ENCODE assay signal across 17 cellular contexts in genomic region chr11:58006940-58007339, GRCh38. TPM values are rescaled to one million over a fixed set of nuclear protein-coding genes. Genes with fewer than 3 reads are reported as not detected.
DNase-seq lines count a peak whose midpoint lies in the region; ATAC-seq, FAIRE-seq and TF ChIP-seq lines count a peak whose summit lies in the region.
"Had no signal": no experiment of that assay in that cellular context is flagged by ENCODE, and none has a peak within 500 bp of the region (broad histone marks: within the 10 kb centered on the region; RNA-seq: fewer than 3 reads in every experiment).

No MANE protein-coding gene starts in this region.

- no TSS peak for BruUV-seq in IMR-90 (replicated peaks; lab: Mats Ljungman, UMichigan)

- POLR2A ChIA-PET in IMR-90 (lab: Charles Lee; ENCODE audit: unreplicated experiment) = no interaction called here
- POLR2A ChIA-PET in activated CD4-positive, alpha-beta memory T cell treated with anti-CD3 and anti-CD28 coated beads, Interleukin-2, amount 10 ng/mL, durations not matched to agents 7 days and 5 days (lab: Charles Lee) = no interaction called here

- peak overlapping the region; percentile 75 for H2AFZ ChIP-seq in IMR-90 (replicated peaks; ENCODE audit: low read length, poor library complexity)
- H2AFZ ChIP-seq in keratinocyte (ENCODE audit: control insufficient read depth, low read length) = no peak overlapping the region

- no peak for TF ChIP-seq POLR2A in IMR-90 (IDR thresholded peaks at IDR 0.05; ENCODE audit: low read depth, low read length)

- H3K4me3 Mint-ChIP-seq in activated CD4-positive, alpha-beta memory T cell treated with anti-CD3 and anti-CD28 coated beads, Interleukin-2, amount 10 ng/mL, durations not matched to agents 7 days and 5 days = no peak overlapping the region
- H3K4me3 Mint-ChIP-seq: activated T-helper 1 cell treated with anti-CD3 and anti-CD28 coated beads, Interleukin-12 subunit alpha, Interleukin-12 subunit beta, Interleukin-2, Interleukin-4 antibody, amounts not matched to agents 30 ng/mL and 10 ng/mL and 1 ng/mL, durations not matched to agents 14 hours and 24 hours and 36 hours had no signal

- H3K23ac ChIP-seq in IMR-90 (ENCODE audit: low read depth, low read length) = 0 out of 2 replicates have a peak overlapping the region, but pooled peaks have one; percentile 16

- H3K4me3 ChIP-seq in IMR-90 (ENCODE audit: insufficient read depth, low read depth, low read length) (no peak overlapping the region), cardiac fibroblast (replicated peaks in 1 of 2; ENCODE audit: low read depth in 2 of 2, low read length in 2 of 2) (no peak overlapping the region), keratinocyte (ENCODE audit: control insufficient read depth in 2 of 3, extremely low read depth in 1 of 3, insufficient read depth in 2 of 3, low read depth in 1 of 3, low read length in 3 of 3) (no peak overlapping the region)

- in situ Hi-C loops in IMR-90 (cut with MboI; ENCODE audit: low sequenced_read_pairs) = no loop called here

- peak overlapping the region; percentile 69 for H2AK5ac ChIP-seq in IMR-90 (ENCODE audit: low read depth, low read length)

- H3K27ac Mint-ChIP-seq in activated CD4-positive, alpha-beta memory T cell treated with anti-CD3 and anti-CD28 coated beads, Interleukin-2, amount 10 ng/mL, durations not matched to agents 7 days and 5 days = no peak overlapping the region
- H3K27ac Mint-ChIP-seq: activated T-helper 1 cell treated with anti-CD3 and anti-CD28 coated beads, Interleukin-12 subunit alpha, Interleukin-12 subunit beta, Interleukin-2, Interleukin-4 antibody, amounts not matched to agents 30 ng/mL and 10 ng/mL and 1 ng/mL, durations not matched to agents 14 hours and 24 hours and 36 hours had no signal

- no peak for TF ChIP-seq RAD21 in IMR-90 (IDR thresholded peaks at IDR 0.05; ENCODE audit: low read length)

- no peaks in the 10 kb centered on the region for H3K9me3 Mint-ChIP-seq in activated CD4-positive, alpha-beta memory T cell treated with anti-CD3 and anti-CD28 coated beads, Interleukin-2, amount 10 ng/mL, durations not matched to agents 7 days and 5 days
- H3K9me3 Mint-ChIP-seq: activated T-helper 1 cell treated with anti-CD3 and anti-CD28 coated beads, Interleukin-12 subunit alpha, Interleukin-12 subunit beta, Interleukin-2, Interleukin-4 antibody, amounts not matched to agents 30 ng/mL and 10 ng/mL and 1 ng/mL, durations not matched to agents 14 hours and 24 hours and 36 hours had no signal

- no peak for TF ChIP-seq CTCF in IMR-90 (conservative IDR thresholded peaks at IDR 0.05; ENCODE audit: low read depth, low read length)
- no peak for TF ChIP-seq CTCF in cardiac fibroblast (IDR thresholded peaks at IDR 0.05; ENCODE audit: low read depth, low read length)
- TF ChIP-seq CTCF in keratinocyte (optimal IDR thresholded peaks at IDR 0.05 in 1 of 3, IDR thresholded peaks at IDR 0.05 in 1 of 3, conservative IDR thresholded peaks at IDR 0.05 in 1 of 3; ENCODE audit: extremely low read depth in 1 of 3, insufficient read depth in 2 of 3, low read length in 3 of 3) = no peak

- no CpG with 5 or more reads among the region's 2 CpGs for WGBS in IMR-90 (ENCODE audit: extremely low coverage in 2 of 2, insufficient read length in 1 of 2), 2 experiments

- H3K4me2 ChIP-seq in IMR-90 (ENCODE audit: low read depth, low read length) = no peak overlapping the region
- H3K4me2 ChIP-seq in keratinocyte (ENCODE audit: control insufficient read depth, extremely low read depth, insufficient read depth, low read depth, low read length) = no peak overlapping the region

- peak; percentile 69 for DNase-seq in AG08396 (ENCODE audit: low spot score)
- peak; percentile 78 for DNase-seq in IMR-90
- peak; percentile 6 to 78 for DNase-seq in cardiac fibroblast (ENCODE audit: low read depth in 2 of 2)
- peak; percentile 17 for DNase-seq in keratinocyte (ENCODE audit: low read depth, low spot score)
- DNase-seq in nucleus accumbens (lab: John Stamatoyannopoulos, UW) = no peak
- DNase-seq in activated CD4-positive, alpha-beta memory T cell treated with anti-CD3 and anti-CD28 coated beads, Interleukin-2, amount 10 ng/mL, durations not matched to agents 7 days and 5 days = no peak
- DNase-seq in activated CD4-positive, alpha-beta T cell treated with anti-CD3 and anti-CD28 coated beads for 1 hour = no peak
- DNase-seq: activated CD4-positive, alpha-beta T cell treated with anti-CD3 and anti-CD28 coated beads, Interleukin-2, amount 50 U/mL, for 48 hours; amniotic stem cell; MV-4-11; NK-92 treated with Interleukin-12 subunit alpha and Interleukin-12 subunit beta, amount 100 ng/mL, for 24 hours had no signal

- H4K20me1 ChIP-seq in IMR-90 (ENCODE audit: insufficient read depth, low read length) = no peaks in the 10 kb centered on the region
- no peaks in the 10 kb centered on the region for H4K20me1 ChIP-seq in keratinocyte (ENCODE audit: control insufficient read depth, extremely low read depth, insufficient read depth, low read length)

- intact Hi-C loops in IMR-90 (cut with micrococcal nuclease) = no loop called here

- H2AK9ac ChIP-seq in IMR-90 (replicated peaks; ENCODE audit: low read depth, low read length, poor library complexity) = no peak overlapping the region

- H4K5ac ChIP-seq in IMR-90 (ENCODE audit: low read depth, low read length) = peak overlapping the region; percentile 43; the same call in 1 of the 2 replicates

- H3K9me3 ChIP-seq in IMR-90 (ENCODE audit: control insufficient read depth, insufficient read depth, low read length) (no peaks in the 10 kb centered on the region), keratinocyte (ENCODE audit: control insufficient read depth, low read depth, low read length) (no peaks in the 10 kb centered on the region)

- no peaks in the 10 kb centered on the region for H3K36me3 Mint-ChIP-seq in activated CD4-positive, alpha-beta memory T cell treated with anti-CD3 and anti-CD28 coated beads, Interleukin-2, amount 10 ng/mL, durations not matched to agents 7 days and 5 days (ENCODE audit: low read depth)

- FAIRE-seq in keratinocyte (lab: Jason Lieb, UNC) = no peak
- FAIRE-seq: colon, TTC549 had no signal

- H4K8ac ChIP-seq in IMR-90 (ENCODE audit: low read depth in 2 of 2, low read length in 2 of 2) = peak overlapping the region in 1 of 2 experiments; percentile 12; a peak in 1 of 4 replicates

- peak overlapping the region; percentile 93; the same call in 2 of the 3 replicates for H2BK15ac ChIP-seq in IMR-90 (ENCODE audit: low read depth, low read length)

- H3K14ac ChIP-seq in IMR-90 (replicated peaks; ENCODE audit: low read depth, low read length) = no peak overlapping the region

- H3K4me1 ChIP-seq in IMR-90 (ENCODE audit: control insufficient read depth, insufficient read depth, low read length) = peaks cover 2% of the 10 kb centered on the region; the same call in 1 of the 2 replicates
- no peaks in the 10 kb centered on the region for H3K4me1 ChIP-seq in keratinocyte (ENCODE audit: control insufficient read depth, extremely low read depth, insufficient read depth, low read length)

- no peaks in the 10 kb centered on the region for H3K36me3 ChIP-seq in IMR-90 (ENCODE audit: control insufficient read depth, insufficient read depth, low read length)
- H3K36me3 ChIP-seq in keratinocyte (ENCODE audit: control insufficient read depth in 2 of 2, extremely low read depth in 1 of 2, insufficient read depth in 2 of 2, low read length in 2 of 2) = no peaks in the 10 kb centered on the region

- no peaks in the 10 kb centered on the region for H3K79me2 ChIP-seq in keratinocyte (ENCODE audit: control insufficient read depth, insufficient read depth, low read length)

- CTCF ChIA-PET in IMR-90 (lab: Yijun Ruan, JAX) = no interaction called here
- CTCF ChIA-PET in activated CD4-positive, alpha-beta memory T cell treated with anti-CD3 and anti-CD28 coated beads, Interleukin-2, amount 10 ng/mL, durations not matched to agents 7 days and 5 days (lab: Charles Lee) = no interaction called here

- H3K9me1 ChIP-seq in IMR-90 (ENCODE audit: insufficient read depth, low read length) = peaks cover 4% of the 10 kb centered on the region; the same call in 1 of the 2 replicates
- H3K9me1 ChIP-seq in keratinocyte (ENCODE audit: control insufficient read depth, extremely low read depth, insufficient read depth, low read length) = no peaks in the 10 kb centered on the region

- peak overlapping the region; percentile 41; the same call in 1 of the 2 replicates for H4K91ac ChIP-seq in IMR-90 (ENCODE audit: insufficient read depth, low read depth, low read length)

- H3K27me3 ChIP-seq in IMR-90 (ENCODE audit: control insufficient read depth, insufficient read depth, low read length) (no peaks in the 10 kb centered on the region), keratinocyte (ENCODE audit: control insufficient read depth, extremely low read depth, insufficient read depth, low read length) (no peaks in the 10 kb centered on the region)

- H3K4me1 Mint-ChIP-seq in activated CD4-positive, alpha-beta memory T cell treated with anti-CD3 and anti-CD28 coated beads, Interleukin-2, amount 10 ng/mL, durations not matched to agents 7 days and 5 days = no peaks in the 10 kb centered on the region

- dilution Hi-C loops in IMR-90 (cut with HindIII; ENCODE audit: low sequenced_read_pairs, unreplicated experiment) = no loop called here
- dilution Hi-C loops in keratinocyte (cut with MboI; ENCODE audit: extremely low pct_ligation_motif_present, low sequenced_read_pairs) = no loop called here

- peak overlapping the region; percentile 69 for H2BK120ac ChIP-seq in IMR-90 (ENCODE audit: low read depth, low read length)

- H2BK5ac ChIP-seq in IMR-90 (ENCODE audit: low read depth, low read length, poor library complexity, severe bottlenecking) = peak overlapping the region; percentile 62

- ATAC-seq in IMR-90 (ENCODE audit: low read depth) (peak; percentile 69), GM21367 (IDR thresholded peaks at IDR 0.05; ENCODE audit: unreplicated experiment) (no peak)

- no peaks in the 10 kb centered on the region for H3K79me1 ChIP-seq in IMR-90 (ENCODE audit: low read depth in 1 of 2, low read length in 2 of 2)

- H3K27ac ChIP-seq in IMR-90 (ENCODE audit: insufficient read depth, low read length) (peak overlapping the region; percentile 47; the same call in 1 of the 2 replicates), keratinocyte (ENCODE audit: control insufficient read depth, insufficient read depth, low read length) (no peak overlapping the region)

- peak overlapping the region; percentile 62 for H2BK20ac ChIP-seq in IMR-90 (ENCODE audit: low read depth, low read length)

- H3K18ac ChIP-seq in IMR-90 (ENCODE audit: low read depth, low read length) = no peak overlapping the region

- H3K27me3 Mint-ChIP-seq in activated CD4-positive, alpha-beta memory T cell treated with anti-CD3 and anti-CD28 coated beads, Interleukin-2, amount 10 ng/mL, durations not matched to agents 7 days and 5 days = peaks cover 4% of the 10 kb centered on the region

- H3K56ac ChIP-seq in IMR-90 (ENCODE audit: extremely low read depth, insufficient read depth, low read length) = 0 out of 2 replicates have a peak overlapping the region, but pooled peaks have one; percentile 5

- H3K4ac ChIP-seq in IMR-90 (ENCODE audit: low read depth, low read length) = peak overlapping the region; percentile 20

- H3K9ac ChIP-seq in IMR-90 (ENCODE audit: low read depth, low read length) (no peak overlapping the region), keratinocyte (ENCODE audit: control insufficient read depth, extremely low read depth, insufficient read depth, low read length) (no peak overlapping the region)

RNA-seq across cellular contexts. Expression of gene OR9Q1, which starts 16.7 kb away (rescaled TPM):
- not detected in 2 replicates for total RNA-seq in IMR-90 (2012; rRNA removed)
- polyA plus RNA-seq in IMR-90 (2012; rRNA removed) (not detected in 2 replicates), keratinocyte (not detected in 3 replicates)
- polyA plus RNA-seq in IMR-90 (2012; cell fraction: cytosol; rRNA removed) = not detected in 2 replicates
- polyA plus RNA-seq in IMR-90 (2012; cell fraction: nucleus; rRNA removed; ENCODE audit: low replicate concordance) = not detected in 2 replicates
- polyA plus RNA-seq in keratinocyte (2011; ENCODE audit: low read depth) = not detected
- polyA plus RNA-seq in keratinocyte (2011; cell fraction: cytosol; rRNA removed) = not detected in 2 replicates
- polyA plus RNA-seq in keratinocyte (2011; cell fraction: nucleus; rRNA removed) = not detected in 2 replicates
- not detected in 2 replicates for polyA plus RNA-seq in keratinocyte (2012; ENCODE audit: low replicate concordance)
- not detected in 3 replicates for polyA minus RNA-seq in keratinocyte
- polyA minus RNA-seq in keratinocyte (2011; cell fraction: cytosol; rRNA and poly(A)+ RNA removed) = not detected
- polyA minus RNA-seq in keratinocyte (2011; cell fraction: nucleus; rRNA and poly(A)+ RNA removed) = not detected in 2 replicates
- not detected for total RNA-seq in activated CD4-positive, alpha-beta memory T cell treated with anti-CD3 and anti-CD28 coated beads, Interleukin-2, amount 10 ng/mL, durations not matched to agents 7 days and 5 days
- total RNA-seq: activated T-helper 1 cell treated with anti-CD3 and anti-CD28 coated beads, Interleukin-12 subunit alpha, Interleukin-12 subunit beta, Interleukin-2, Interleukin-4 antibody, amounts not matched to agents 30 ng/mL and 10 ng/mL and 1 ng/mL, durations not matched to agents 14 hours and 24 hours and 36 hours; mesenteric fat pad; osteoblast had no signal

RNA-seq across cellular contexts. Expression of gene OR6Q1, which starts 23.8 kb away (rescaled TPM):
- not detected in 2 replicates for total RNA-seq in IMR-90 (2012; rRNA removed)
- polyA plus RNA-seq in IMR-90 (2012; rRNA removed) (not detected in 2 replicates), keratinocyte (not detected in 3 replicates)
- not detected in 2 replicates for polyA plus RNA-seq in IMR-90 (2012; cell fraction: cytosol; rRNA removed)
- not detected in 2 replicates for polyA plus RNA-seq in IMR-90 (2012; cell fraction: nucleus; rRNA removed; ENCODE audit: low replicate concordance)
- polyA plus RNA-seq in keratinocyte (2011; ENCODE audit: low read depth) = not detected
- polyA plus RNA-seq in keratinocyte (2011; cell fraction: cytosol; rRNA removed) = not detected in 2 replicates
- not detected in 2 replicates for polyA plus RNA-seq in keratinocyte (2011; cell fraction: nucleus; rRNA removed)
- not detected in 2 replicates for polyA plus RNA-seq in keratinocyte (2012; ENCODE audit: low replicate concordance)
- polyA minus RNA-seq in keratinocyte = not detected in 3 replicates
- polyA minus RNA-seq in keratinocyte (2011; cell fraction: cytosol; rRNA and poly(A)+ RNA removed) = not detected
- polyA minus RNA-seq in keratinocyte (2011; cell fraction: nucleus; rRNA and poly(A)+ RNA removed) = not detected in 2 replicates
- not detected for total RNA-seq in activated CD4-positive, alpha-beta memory T cell treated with anti-CD3 and anti-CD28 coated beads, Interleukin-2, amount 10 ng/mL, durations not matched to agents 7 days and 5 days
- total RNA-seq: activated T-helper 1 cell treated with anti-CD3 and anti-CD28 coated beads, Interleukin-12 subunit alpha, Interleukin-12 subunit beta, Interleukin-2, Interleukin-4 antibody, amounts not matched to agents 30 ng/mL and 10 ng/mL and 1 ng/mL, durations not matched to agents 14 hours and 24 hours and 36 hours; mesenteric fat pad; osteoblast had no signal

Comparison
In these comparisons a context has a peak if more than half of its experiments do, and no peak if none do; other contexts are left out.
1. DNase-seq: peak in AG08396 (single experiment), IMR-90 (single experiment), cardiac fibroblast (2 of 2) and keratinocyte (single experiment); none in nucleus accumbens (0 of 56), activated CD4-positive, alpha-beta memory T cell treated with anti-CD3 and anti-CD28 coated beads, Interleukin-2, amount 10 ng/mL, durations not matched to agents 7 days and 5 days (single experiment) and activated CD4-positive, alpha-beta T cell treated with anti-CD3 and anti-CD28 coated beads for 1 hour (single experiment).